7 cellular contexts compared by ENCODE assay signal in the genomic region with DNA sequence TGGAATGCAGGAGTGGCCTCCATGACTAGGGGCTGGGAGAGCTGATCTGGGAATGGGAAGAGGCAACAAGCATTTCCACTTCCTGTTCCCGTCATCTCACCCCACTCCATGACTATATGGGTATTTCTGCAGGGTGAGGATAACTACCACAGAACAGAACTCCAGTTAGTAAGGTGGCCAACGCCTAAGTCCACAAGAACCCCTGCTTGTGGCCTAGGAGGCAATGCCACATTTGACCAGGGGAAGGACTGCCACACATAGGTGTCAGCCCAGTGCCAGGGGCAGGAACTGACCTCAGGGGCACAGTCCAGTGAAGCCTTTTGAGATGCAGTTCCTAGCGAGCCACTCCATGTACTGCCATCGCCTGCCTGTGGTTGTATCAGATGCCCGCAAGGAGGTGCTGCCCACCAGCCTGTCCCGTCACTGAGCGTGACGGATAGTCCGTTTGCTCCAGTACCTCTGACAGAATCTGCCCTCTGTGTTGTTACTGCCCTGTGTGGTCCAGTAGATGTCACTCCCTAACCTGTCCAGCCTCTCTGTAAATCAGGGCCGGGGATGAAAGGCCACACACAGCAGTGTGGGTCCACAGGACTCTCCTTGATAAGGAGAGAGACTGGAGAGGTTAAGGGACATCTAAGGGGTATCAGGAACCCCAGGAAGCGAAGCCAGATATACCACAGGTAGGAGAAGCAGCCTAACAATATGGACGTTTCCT. TPM values are rescaled to one million over a fixed set of nuclear protein-coding genes. Genes with fewer than 3 reads are reported as not detected.
A peak's percentile ranks its signal among the peaks of the same experiment; 100 is the strongest.
DNase-seq lines count a peak whose midpoint lies in the region; ATAC-seq and TF ChIP-seq lines count a peak whose summit lies in the region.

No MANE protein-coding gene starts in this region.

- peak; percentile 74 for ATAC-seq in left colon

- TF ChIP-seq CTCF in GM10266 (IDR thresholded peaks at IDR 0.05; ENCODE audit: control insufficient read depth, insufficient read depth, low read depth, missing control alignments) (peak; percentile 70), cardiac fibroblast (IDR thresholded peaks at IDR 0.05; ENCODE audit: low read depth, low read length) (peak; percentile 61)

- H3K4me3 ChIP-seq in cardiac fibroblast (replicated peaks in 1 of 2; ENCODE audit: low read depth in 2 of 2, low read length in 2 of 2): no peak overlapping the region

- DNase-seq in GM10266 (ENCODE audit: extremely low spot score): peak; percentile 57
- peak; percentile 68 to 70 for DNase-seq in Kasumi-1 (lab: John Stamatoyannopoulos, UW)
- peak; percentile 73 for DNase-seq in SKM-1 treated with dmso at 0.1 percent for 144 hours (lab: John Stamatoyannopoulos, UW; ENCODE audit: unreplicated experiment)
- peak; percentile 61 to 63 for DNase-seq in cardiac fibroblast (ENCODE audit: low read depth in 2 of 2)
- peak; percentile 75 for DNase-seq in left colon
- DNase-seq in stimulated activated CD8-positive, alpha-beta memory T cell treated with anti-CD3 and anti-CD28 coated beads, Interleukin-4, amount 100 ng/mL, for 48 hours: peak; percentile 62
- DNase-seq in middle frontal gyrus (ENCODE audit: extremely low spot score, low spot score): no peak

- intact Hi-C loops in left colon (cut with DNase I, micrococcal nuclease): no loop called here

RNA-seq across cellular contexts. Expression of a gene that starts 3.5 kb away (rescaled TPM):
- 10 to 100 TPM; 19.8 to 20.7 TPM for total RNA-seq in left colon

RNA-seq across cellular contexts. Expression of a gene that starts 12.2 kb away (rescaled TPM):
- total RNA-seq in left colon: 100 to 1,000 TPM; 104 to 127 TPM

RNA-seq across cellular contexts. Expression of a gene that starts 34.8 kb away (rescaled TPM):
- total RNA-seq in left colon: 1 to 10 TPM; 2.0 to 9.2 TPM

RNA-seq across cellular contexts. Expression of a gene that starts 43.3 kb away (rescaled TPM):
- 10 to 100 TPM; 51.5 to 63.5 TPM for total RNA-seq in left colon

RNA-seq across cellular contexts. Expression of a gene that starts 43.6 kb away (rescaled TPM):
- under 1 TPM in 1 of 2 donors, not detected in 1; 0.08 TPM for total RNA-seq in left colon
